24 cellular contexts compared by ENCODE assay signal in the genomic region with DNA sequence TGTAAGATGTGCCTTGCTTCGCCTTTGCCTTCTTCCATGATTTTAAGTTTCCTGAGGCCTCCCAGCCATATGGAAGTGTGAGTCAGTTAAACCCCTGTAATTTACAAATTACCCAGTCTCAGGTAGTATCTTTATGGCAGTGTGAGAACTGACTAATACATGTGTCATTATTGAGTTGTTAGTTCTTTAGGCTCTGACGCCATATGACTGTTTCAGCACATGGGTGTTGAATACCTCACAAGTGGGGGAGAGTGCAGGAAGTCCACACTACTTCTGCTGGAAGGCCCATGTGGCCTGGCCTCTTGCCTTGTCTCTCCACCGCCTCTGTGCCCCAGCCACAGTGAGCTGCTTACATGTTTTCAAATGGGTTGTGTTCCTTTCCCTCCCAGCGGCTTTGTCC. TPM values are rescaled to one million over a fixed set of nuclear protein-coding genes. Genes with fewer than 3 reads are reported as not detected.
DNase-seq lines count a peak whose midpoint lies in the region; ATAC-seq and TF ChIP-seq lines count a peak whose summit lies in the region.
"Had no signal": no experiment of that assay in that cellular context is flagged by ENCODE, and none has a peak within 500 bp of the region (broad histone marks: within the 10 kb centered on the region; RNA-seq: fewer than 3 reads in every experiment).

No MANE protein-coding gene starts in this region.

- H3K4me2 ChIP-seq in fibroblast of lung (ENCODE audit: extremely low read depth, insufficient read depth, low read length) = no peak overlapping the region
- H3K4me2 ChIP-seq: smooth muscle cell had no signal

- intact Hi-C loops in CD14-positive monocyte (cut with micrococcal nuclease) = no loop called here
- intact Hi-C loops in CD4-positive, alpha-beta memory T cell (cut with micrococcal nuclease) = no loop called here

- ATAC-seq in HG02970 (IDR thresholded peaks at IDR 0.05; ENCODE audit: low FRiP score, unreplicated experiment) = no peak
- ATAC-seq: activated CD8-positive, alpha-beta T cell treated with anti-CD3 and anti-CD28 coated beads for 36 hours; body of pancreas; lower lobe of right lung; psoas muscle had no signal

- H3K27me3 Mint-ChIP-seq in CD14-positive monocyte (ENCODE audit: low read depth in 3 of 3) = no peaks in the 10 kb centered on the region
- H3K27me3 Mint-ChIP-seq in CD4-positive, alpha-beta memory T cell = no peaks in the 10 kb centered on the region
- H3K27me3 Mint-ChIP-seq: activated CD8-positive, alpha-beta T cell treated with anti-CD3 and anti-CD28 coated beads for 36 hours; activated naive CD4-positive, alpha-beta T cell treated with anti-CD3 and anti-CD28 coated beads, Interleukin-2, amount 50 U/mL, for 24 hours had no signal

- peaks cover 0 to 2% (median 0%) of the 10 kb centered on the region in 7 donors for H3K9me3 Mint-ChIP-seq in CD14-positive monocyte
- H3K9me3 Mint-ChIP-seq in CD4-positive, alpha-beta memory T cell = peaks cover 0 to 2% (median 0%) of the 10 kb centered on the region in 8 donors
- H3K9me3 Mint-ChIP-seq: activated CD8-positive, alpha-beta T cell treated with anti-CD3 and anti-CD28 coated beads for 36 hours; activated naive CD4-positive, alpha-beta T cell treated with anti-CD3 and anti-CD28 coated beads, Interleukin-2, amount 50 U/mL, for 24 hours; activated T-cell treated with anti-CD3 and anti-CD28 coated beads, Interleukin-2, amount 50 U/mL, for 72 hours had no signal

- H3K4me1 ChIP-seq in fibroblast of lung (ENCODE audit: control insufficient read depth, extremely low read depth, insufficient read depth, low read length) = no peaks in the 10 kb centered on the region
- no peaks in the 10 kb centered on the region for H3K4me1 ChIP-seq in CD4-positive, alpha-beta memory T cell (ENCODE audit: insufficient read depth, low read length)
- H3K4me1 ChIP-seq: body of pancreas, HAP-1, lower lobe of right lung, psoas muscle, stomach had no signal

- H3K4me3 Mint-ChIP-seq in CD14-positive monocyte = no peak overlapping the region
- no peak overlapping the region for H3K4me3 Mint-ChIP-seq in CD4-positive, alpha-beta memory T cell
- H3K4me3 Mint-ChIP-seq: activated CD8-positive, alpha-beta T cell treated with anti-CD3 and anti-CD28 coated beads for 36 hours; activated naive CD4-positive, alpha-beta T cell treated with anti-CD3 and anti-CD28 coated beads, Interleukin-2, amount 50 U/mL, for 24 hours; activated T-cell treated with anti-CD3 and anti-CD28 coated beads, Interleukin-2, amount 50 U/mL, for 72 hours had no signal

- no peak overlapping the region for H2AFZ ChIP-seq in fibroblast of lung (ENCODE audit: low read length)

- H4K20me1 ChIP-seq in fibroblast of lung (ENCODE audit: control insufficient read depth, extremely low read depth, insufficient read depth, low read length) = no peaks in the 10 kb centered on the region

- H3K9me3 ChIP-seq in fibroblast of lung (ENCODE audit: control insufficient read depth, insufficient read depth, low read depth, low read length) = no peaks in the 10 kb centered on the region
- H3K9me3 ChIP-seq in CD4-positive, alpha-beta memory T cell (ENCODE audit: control insufficient read depth in 1 of 2, low read length in 2 of 2) = no peaks in the 10 kb centered on the region
- H3K9me3 ChIP-seq: body of pancreas, HAP-1, lower lobe of right lung, psoas muscle, stomach had no signal

- CTCF ChIA-PET in RWPE1 (lab: Yijun Ruan, JAX) = no interaction called here
- CTCF ChIA-PET in CD4-positive, alpha-beta memory T cell (lab: Charles Lee; ENCODE audit: partially characterized antibody) = interaction anchor here (1.9 kb wide), 1 partner anchor 16 kb away, joined by 4 read pairs; no protein-coding TSS in a partner anchor

- H3K36me3 ChIP-seq in fibroblast of lung (ENCODE audit: control insufficient read depth, insufficient read depth, low read length) = peaks cover 8% of the 10 kb centered on the region
- H3K36me3 ChIP-seq in CD4-positive, alpha-beta memory T cell (ENCODE audit: insufficient read depth, low read length) = no peaks in the 10 kb centered on the region
- H3K36me3 ChIP-seq: HAP-1 had no signal

- no peak overlapping the region for H3K4me3 ChIP-seq in fibroblast of lung (replicated peaks in 1 of 4; ENCODE audit: control extremely low read depth in 1 of 4, insufficient read depth in 1 of 4, low read depth in 3 of 4, low read length in 4 of 4)
- H3K4me3 ChIP-seq in CD4-positive, alpha-beta memory T cell (ENCODE audit: low read length in 2 of 2) = no peak overlapping the region
- H3K4me3 ChIP-seq: body of pancreas, HAP-1, lower lobe of right lung, psoas muscle, SK-N-MC, smooth muscle cell, stomach had no signal

- POLR2A ChIA-PET in RWPE1 (lab: Yijun Ruan, JAX; ENCODE audit: low non-redundant PET) = no interaction called here
- POLR2A ChIA-PET in CD4-positive, alpha-beta memory T cell (lab: Charles Lee; ENCODE audit: partially characterized antibody) = no interaction called here

- peak overlapping the region in 4 of 7 donors; percentile 59 to 79 (median 70) for H3K27ac Mint-ChIP-seq in CD14-positive monocyte
- H3K27ac Mint-ChIP-seq in CD4-positive, alpha-beta memory T cell = peak overlapping the region in 1 of 7 donors; percentile 66
- H3K27ac Mint-ChIP-seq: activated CD8-positive, alpha-beta T cell treated with anti-CD3 and anti-CD28 coated beads for 36 hours; activated naive CD4-positive, alpha-beta T cell treated with anti-CD3 and anti-CD28 coated beads, Interleukin-2, amount 50 U/mL, for 24 hours; activated T-cell treated with anti-CD3 and anti-CD28 coated beads, Interleukin-2, amount 50 U/mL, for 72 hours had no signal

- TF ChIP-seq CTCF in CD14-positive monocyte (IDR thresholded peaks at IDR 0.05) (no peak), RWPE1 (conservative IDR thresholded peaks at IDR 0.05; ENCODE audit: low read depth) (no peak), fibroblast of lung (conservative IDR thresholded peaks at IDR 0.05 in 1 of 2, IDR thresholded peaks at IDR 0.05 in 1 of 2; ENCODE audit: low read depth in 1 of 2, low read length in 2 of 2) (no peak)

- H3K9ac ChIP-seq in fibroblast of lung (ENCODE audit: insufficient read depth, low read length) = no peak overlapping the region

- H3K27me3 ChIP-seq in fibroblast of lung (ENCODE audit: control insufficient read depth, insufficient read depth, low read length) = no peaks in the 10 kb centered on the region
- no peaks in the 10 kb centered on the region for H3K27me3 ChIP-seq in CD4-positive, alpha-beta memory T cell (ENCODE audit: insufficient read depth, low read length)
- H3K27me3 ChIP-seq: body of pancreas, stomach had no signal

- no peak for DNase-seq in CD14-positive monocyte (ENCODE audit: low spot score)
- peak; percentile 92 for DNase-seq in HCEC 1CT
- peak; percentile 59 for DNase-seq in RWPE1 (ENCODE audit: low spot score)
- peak; percentile 35 to 52 for DNase-seq in fibroblast of lung (ENCODE audit: low read depth in 2 of 2)
- DNase-seq in cerebellar nuclear complex (lab: John Stamatoyannopoulos, UW) = no peak
- no peak for DNase-seq in SHP77 (lab: John Stamatoyannopoulos, UW)
- DNase-seq in CD4-positive, alpha-beta memory T cell = no peak
- DNase-seq: activated CD8-positive, alpha-beta T cell treated with anti-CD3 and anti-CD28 coated beads for 36 hours; activated T-cell treated with anti-CD3 and anti-CD28 coated beads, Interleukin-2, amount 50 U/mL, for 72 hours; body of pancreas; cortex of kidney; foreskin melanocyte; hippocampal formation; lower lobe of right lung; NCI-H1694 treated with DMSO at 0.1 percent for 48 hours; psoas muscle; stimulated activated CD4-positive, alpha-beta T cell treated with anti-CD3 and anti-CD28 coated beads, Interleukin-4, amount 100 ng/mL, for 1 hour; stomach; trophoblast cell had no signal

- H3K4me1 Mint-ChIP-seq in CD14-positive monocyte = no peaks in the 10 kb centered on the region
- H3K4me1 Mint-ChIP-seq in CD4-positive, alpha-beta memory T cell = no peaks in the 10 kb centered on the region
- H3K4me1 Mint-ChIP-seq: activated naive CD4-positive, alpha-beta T cell treated with anti-CD3 and anti-CD28 coated beads, Interleukin-2, amount 50 U/mL, for 24 hours had no signal

- peaks cover 57 to 72% of the 10 kb centered on the region in 2 donors for H3K36me3 Mint-ChIP-seq in CD14-positive monocyte
- H3K36me3 Mint-ChIP-seq in CD4-positive, alpha-beta memory T cell = peaks cover 42 to 48% of the 10 kb centered on the region in 2 donors

- no peaks in the 10 kb centered on the region for H3K79me2 ChIP-seq in fibroblast of lung (ENCODE audit: control insufficient read depth, insufficient read depth, low read length)

- no peak overlapping the region for H3K27ac ChIP-seq in RWPE1
- no peak overlapping the region for H3K27ac ChIP-seq in fibroblast of lung (ENCODE audit: insufficient read depth, low read length)
- no peak overlapping the region for H3K27ac ChIP-seq in CD4-positive, alpha-beta memory T cell (ENCODE audit: low read depth, low read length)
- H3K27ac ChIP-seq: body of pancreas, lower lobe of right lung, psoas muscle, SK-N-MC, stomach had no signal

RNA-seq across cellular contexts. Expression of a gene that starts 28.5 kb away (rescaled TPM):
- polyA plus RNA-seq in CD14-positive monocyte = 100 to 1,000 TPM; 225 to 262 TPM
- 117 and 159 TPM in 2 replicates for total RNA-seq in fibroblast of lung
- polyA plus RNA-seq in fibroblast of lung = 103 and 127 TPM in 2 replicates
- 55.0 and 85.8 TPM in 2 replicates for polyA plus RNA-seq in fibroblast of lung (2012)
- 47.7 and 99.9 TPM in 2 replicates for polyA minus RNA-seq in fibroblast of lung (ENCODE audit: low replicate concordance)
- 10 to 100 TPM; 31.7 to 33.7 TPM for total RNA-seq in CD4-positive, alpha-beta memory T cell
- polyA plus RNA-seq in CD4-positive, alpha-beta memory T cell = 10 to 100 TPM; 51.5 to 75.0 TPM

Comparison
In these comparisons a context has a peak if more than half of its experiments do, and no peak if none do; other contexts are left out.
1. DNase-seq: peak in HCEC 1CT (single experiment), RWPE1 (single experiment) and fibroblast of lung (2 of 2); none in CD14-positive monocyte (single experiment), cerebellar nuclear complex (0 of 2), SHP77 (0 of 2) and CD4-positive, alpha-beta memory T cell (0 of 5).